ENCODE assay signal across 11 cellular contexts in the genomic region with DNA sequence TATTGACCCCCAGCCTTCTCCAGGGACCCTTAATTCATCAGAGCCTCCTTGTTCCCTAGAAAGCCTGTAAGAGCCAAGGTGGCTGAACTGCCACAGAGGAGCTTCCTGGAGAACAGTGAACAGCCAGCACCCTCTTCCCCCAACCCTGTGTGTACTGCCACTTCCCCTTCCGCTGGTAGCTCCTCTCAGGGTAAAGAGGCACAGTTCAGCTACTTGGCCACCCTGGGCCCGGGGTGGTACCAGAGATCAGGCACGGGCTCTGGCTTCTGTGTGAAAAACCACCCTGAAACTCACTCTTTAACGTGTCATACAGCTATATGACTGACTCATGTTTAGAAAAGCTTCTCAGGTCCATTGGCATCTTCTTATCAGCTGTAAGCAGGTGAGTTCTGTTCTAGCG. TPM values are rescaled to one million over a fixed set of nuclear protein-coding genes. Genes with fewer than 3 reads are reported as not detected.
A peak's percentile ranks its signal among the peaks of the same experiment; 100 is the strongest.
DNase-seq lines count a peak whose midpoint lies in the region; ATAC-seq, FAIRE-seq and TF ChIP-seq lines count a peak whose summit lies in the region.
"Had no signal": no experiment of that assay in that cellular context is flagged by ENCODE, and none has a peak within 500 bp of the region (broad histone marks: within the 10 kb centered on the region; RNA-seq: fewer than 3 reads in every experiment).

No MANE protein-coding gene starts in this region.

- H3K4me3 Mint-ChIP-seq in T-helper 2 cell treated with Interferon-gamma antibody and Interleukin-4, amounts not matched to agents 5 μg/mL and 100 μg/mL, for 36 hours = peak overlapping the region; percentile 66

- no peaks in the 10 kb centered on the region for H3K27me3 ChIP-seq in psoas muscle (ENCODE audit: insufficient read depth in 3 of 3, low read length in 2 of 3)

- no peaks in the 10 kb centered on the region for H3K9me3 Mint-ChIP-seq in T-helper 2 cell treated with Interferon-gamma antibody and Interleukin-4, amounts not matched to agents 5 μg/mL and 100 μg/mL, for 36 hours

- no peaks in the 10 kb centered on the region for H3K27me3 Mint-ChIP-seq in T-helper 2 cell treated with Interferon-gamma antibody and Interleukin-4, amounts not matched to agents 5 μg/mL and 100 μg/mL, for 36 hours (ENCODE audit: low read depth)

- H3K27ac Mint-ChIP-seq in T-helper 2 cell treated with Interferon-gamma antibody and Interleukin-4, amounts not matched to agents 5 μg/mL and 100 μg/mL, for 36 hours = peak overlapping the region; percentile 80

- H3K4me1 ChIP-seq in psoas muscle = no peaks in the 10 kb centered on the region

- ATAC-seq in stimulated activated naive CD8-positive, alpha-beta T cell treated with anti-CD3 and anti-CD28 coated beads, Interleukin-15, Interleukin-2, amounts not matched to agents 100 U/mL and 50 U/mL, for 24 hours = peak; percentile 73
- no peak for ATAC-seq in psoas muscle

- peak; percentile 58 for DNase-seq in activated gamma-delta T cell treated with Interleukin-2 at 50 U/mL for 16 hours
- no peak for DNase-seq in activated gamma-delta T cell (lab: John Stamatoyannopoulos, UW)
- no peak for DNase-seq in T-helper 2 cell treated with Interferon-gamma antibody and Interleukin-4, amounts not matched to agents 5 μg/mL and 100 μg/mL, for 36 hours (ENCODE audit: low spot score)
- DNase-seq in central memory CD4-positive, alpha-beta T cell = peak; percentile 19
- peak; percentile 38 for DNase-seq in stimulated activated naive CD8-positive, alpha-beta T cell treated with anti-CD3 and anti-CD28 coated beads, Interleukin-15, Interleukin-2, amounts not matched to agents 100 U/mL and 50 U/mL, for 24 hours
- no peak for DNase-seq in psoas muscle
- DNase-seq in RCC 7860 (ENCODE audit: low spot score) = no peak
- DNase-seq in NCI-H748 (lab: John Stamatoyannopoulos, UW; ENCODE audit: unreplicated experiment) = no peak

- H3K4me3 ChIP-seq in psoas muscle = no peak overlapping the region

- no peaks in the 10 kb centered on the region for H3K9me3 ChIP-seq in psoas muscle

- 77 to 86% (median 84%) methylated on average over 5 of the region's 5 CpGs for WGBS in psoas muscle, 3 donors

- H3K36me3 Mint-ChIP-seq in T-helper 2 cell treated with Interferon-gamma antibody and Interleukin-4, amounts not matched to agents 5 μg/mL and 100 μg/mL, for 36 hours (ENCODE audit: low read depth) = no peaks in the 10 kb centered on the region

- no peak for TF ChIP-seq CTCF in psoas muscle (IDR thresholded peaks at IDR 0.05)

- peaks cover 12% of the 10 kb centered on the region for H3K4me1 Mint-ChIP-seq in T-helper 2 cell treated with Interferon-gamma antibody and Interleukin-4, amounts not matched to agents 5 μg/mL and 100 μg/mL, for 36 hours (ENCODE audit: low read depth)

- H3K36me3 ChIP-seq in psoas muscle (ENCODE audit: insufficient read depth in 1 of 2, low read depth in 1 of 2) = no peaks in the 10 kb centered on the region

- H3K27ac ChIP-seq in psoas muscle = no peak overlapping the region

- intact Hi-C loops in psoas muscle (cut with DNase I) = no loop called here

- no peak for FAIRE-seq in RCC 7860 (lab: Jason Lieb, UNC)
- FAIRE-seq: endothelial cell of umbilical vein had no signal

RNA-seq across cellular contexts. Expression of a gene that starts 22.3 kb away (rescaled TPM):
- under 1 TPM in 3 of 4 donors, not detected in 1; 0.59 to 0.82 (median 0.64) TPM for total RNA-seq in psoas muscle
- polyA plus RNA-seq in psoas muscle = under 1 TPM; 0.08 to 0.74 (median 0.26) TPM
- total RNA-seq: endothelial cell of umbilical vein had no signal

RNA-seq across cellular contexts. Expression of a gene that starts 22.5 kb away (rescaled TPM):
- total RNA-seq in psoas muscle = 1 to 10 TPM; 3.9 to 7.7 (median 6.3) TPM
- polyA plus RNA-seq in psoas muscle = 1 to 10 TPM; 2.4 to 6.2 (median 4.2) TPM

RNA-seq across cellular contexts. Expression of a gene that starts 34.2 kb away (rescaled TPM):
- not detected for total RNA-seq in psoas muscle
- not detected for polyA plus RNA-seq in psoas muscle
- total RNA-seq: endothelial cell of umbilical vein, kidney epithelial cell, NCI-H460 had no signal
- polyA plus RNA-seq: endothelial cell of umbilical vein had no signal

RNA-seq across cellular contexts. Expression of a gene that starts 42.8 kb away (rescaled TPM):
- total RNA-seq in psoas muscle = under 1 TPM; 0.26 to 0.97 (median 0.59) TPM
- polyA plus RNA-seq in psoas muscle = 1 to 10 TPM in 1 of 3 donors, under 1 TPM in 2; 0.23 to 1.2 (median 0.27) TPM

Comparison
In these comparisons a context has a peak if more than half of its experiments do, and no peak if none do; other contexts are left out.
1. DNase-seq: peak in activated gamma-delta T cell treated with Interleukin-2 at 50 U/mL for 16 hours (single experiment), central memory CD4-positive, alpha-beta T cell (single experiment) and stimulated activated naive CD8-positive, alpha-beta T cell treated with anti-CD3 and anti-CD28 coated beads, Interleukin-15, Interleukin-2, amounts not matched to agents 100 U/mL and 50 U/mL, for 24 hours (single experiment); none in activated gamma-delta T cell (single experiment), T-helper 2 cell treated with Interferon-gamma antibody and Interleukin-4, amounts not matched to agents 5 μg/mL and 100 μg/mL, for 36 hours (single experiment), psoas muscle (0 of 2), RCC 7860 (single experiment) and NCI-H748 (single experiment).